ENCODE assay signal across 7 cellular contexts in the genomic region with DNA sequence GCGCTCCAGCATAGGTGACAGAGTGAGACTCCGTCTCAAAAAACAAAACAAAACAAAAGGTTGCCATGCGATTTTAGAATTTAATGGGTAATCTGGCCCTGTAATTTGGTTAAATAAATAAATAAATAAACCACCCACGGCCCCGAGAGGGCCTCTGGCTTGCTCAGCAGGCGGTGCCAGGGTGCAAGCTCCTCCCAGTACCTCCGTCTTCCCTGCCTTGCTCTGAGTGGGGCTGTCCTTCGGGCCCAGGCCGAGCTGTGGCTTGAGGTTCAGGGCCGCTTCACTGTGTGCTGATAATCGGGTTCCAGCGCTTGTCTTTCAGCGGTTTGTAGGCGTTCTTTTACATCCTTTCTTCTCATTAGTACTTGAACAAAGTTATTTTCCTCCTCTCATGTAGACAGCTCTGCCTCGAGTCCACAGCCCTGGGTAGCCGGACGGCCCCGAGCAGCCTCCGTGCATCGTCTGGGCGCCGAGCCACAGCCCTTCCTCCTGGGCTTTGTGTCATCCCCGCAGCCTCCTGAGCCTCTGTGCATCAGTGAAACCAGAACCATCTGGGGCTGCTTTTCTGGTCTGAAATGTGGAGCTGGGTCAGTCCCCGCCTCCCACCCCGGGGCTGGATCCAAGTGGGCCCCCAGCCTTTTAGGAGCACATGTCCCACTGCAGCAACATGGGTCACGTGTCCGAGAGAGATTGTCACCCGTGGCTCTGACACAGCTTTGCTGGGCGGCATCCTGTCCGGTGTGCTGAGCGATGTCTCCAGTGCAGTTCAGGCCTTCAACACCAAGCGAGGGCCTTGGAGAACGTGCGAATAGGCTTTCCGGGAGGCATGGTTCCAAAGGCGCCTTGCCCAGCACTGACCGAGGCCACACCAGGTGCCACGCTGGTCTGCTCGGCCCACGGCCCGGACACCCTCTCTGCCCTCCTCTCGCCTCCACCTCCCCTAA.
DNase-seq lines count a peak whose midpoint lies in the region; ATAC-seq and TF ChIP-seq lines count a peak whose summit lies in the region.

No MANE protein-coding gene starts in this region.

- no peaks in the 10 kb centered on the region; the same call in 2 of the 3 replicates for H3K9me3 Mint-ChIP-seq in GM23338
- H3K9me3 Mint-ChIP-seq in activated T-helper 1 cell treated with anti-CD3 and anti-CD28 coated beads, Interleukin-12 subunit alpha, Interleukin-12 subunit beta, Interleukin-2, Interleukin-4 antibody, amounts not matched to agents 30 ng/mL and 10 ng/mL and 1 ng/mL, durations not matched to agents 14 hours and 24 hours and 36 hours = no peaks in the 10 kb centered on the region
- H3K9me3 Mint-ChIP-seq in stimulated activated naive CD8-positive, alpha-beta T cell treated with anti-CD3 and anti-CD28 coated beads, Interleukin-15, amount 100 ng/mL, for 72 hours = no peaks in the 10 kb centered on the region

- peaks cover 5% of the 10 kb centered on the region; the same call in 1 of the 3 replicates for H3K36me3 Mint-ChIP-seq in GM23338 (ENCODE audit: low read depth)
- H3K36me3 Mint-ChIP-seq in activated T-helper 1 cell treated with anti-CD3 and anti-CD28 coated beads, Interleukin-12 subunit alpha, Interleukin-12 subunit beta, Interleukin-2, Interleukin-4 antibody, amounts not matched to agents 30 ng/mL and 10 ng/mL and 1 ng/mL, durations not matched to agents 14 hours and 24 hours and 36 hours (ENCODE audit: low read depth) = peaks cover 35% of the 10 kb centered on the region

- H2AFZ ChIP-seq in GM23338 = no peak overlapping the region

- H3K27ac Mint-ChIP-seq in GM23338 = no peak overlapping the region
- H3K27ac Mint-ChIP-seq in activated T-helper 1 cell treated with anti-CD3 and anti-CD28 coated beads, Interleukin-12 subunit alpha, Interleukin-12 subunit beta, Interleukin-2, Interleukin-4 antibody, amounts not matched to agents 30 ng/mL and 10 ng/mL and 1 ng/mL, durations not matched to agents 14 hours and 24 hours and 36 hours = peak overlapping the region; percentile 91
- peak overlapping the region; percentile 14 to 80 for H3K27ac Mint-ChIP-seq in stimulated activated naive CD8-positive, alpha-beta T cell treated with anti-CD3 and anti-CD28 coated beads, Interleukin-15, amount 100 ng/mL, for 72 hours

- no peaks in the 10 kb centered on the region; the same call in 1 of the 2 replicates for H4K20me1 ChIP-seq in GM23338 (replicated peaks; ENCODE audit: insufficient read depth)

- intact Hi-C loops in activated T-helper 1 cell treated with anti-CD3 and anti-CD28 coated beads, Interleukin-12 subunit alpha, Interleukin-12 subunit beta, Interleukin-2, Interleukin-4 antibody, amounts not matched to agents 30 ng/mL and 10 ng/mL and 1 ng/mL, durations not matched to agents 14 hours and 24 hours and 36 hours (cut with micrococcal nuclease) = loop anchor here (1.0 to 5.0 kb wide), 8 partner anchors 22 to 229 kb away; no protein-coding TSS in a partner anchor
- intact Hi-C loops in left ventricle myocardium inferior (cut with micrococcal nuclease) = no loop called here

- H3K27me3 ChIP-seq in GM23338 (ENCODE audit: insufficient read depth) = no peaks in the 10 kb centered on the region
- H3K27me3 ChIP-seq in left ventricle myocardium inferior (ENCODE audit: low read depth) = no peaks in the 10 kb centered on the region

- 0 out of 2 replicates have a peak, but pooled peaks cover 7% of the 10 kb centered on the region for H3F3A ChIP-seq in GM23338 (replicated peaks; ENCODE audit: low read depth)

- TF ChIP-seq CTCF in GM23338 (conservative IDR thresholded peaks at IDR 0.05; ENCODE audit: low read depth in 2 of 2) = no peak
- TF ChIP-seq CTCF in left ventricle myocardium inferior (IDR thresholded peaks at IDR 0.05; ENCODE audit: borderline replicate concordance) = no peak
- no peak for TF ChIP-seq CTCF in GM13977 (IDR thresholded peaks at IDR 0.05; ENCODE audit: extremely low read depth, insufficient read depth, missing control alignments)

- H3K4me2 ChIP-seq in GM23338 = no peak overlapping the region

- peaks cover 29% of the 10 kb centered on the region for H3K4me1 Mint-ChIP-seq in GM23338
- peaks cover 60% of the 10 kb centered on the region for H3K4me1 Mint-ChIP-seq in activated T-helper 1 cell treated with anti-CD3 and anti-CD28 coated beads, Interleukin-12 subunit alpha, Interleukin-12 subunit beta, Interleukin-2, Interleukin-4 antibody, amounts not matched to agents 30 ng/mL and 10 ng/mL and 1 ng/mL, durations not matched to agents 14 hours and 24 hours and 36 hours (ENCODE audit: low read depth)
- peaks cover 67% of the 10 kb centered on the region for H3K4me1 Mint-ChIP-seq in stimulated activated naive CD8-positive, alpha-beta T cell treated with anti-CD3 and anti-CD28 coated beads, Interleukin-15, amount 100 ng/mL, for 72 hours

- no peaks in the 10 kb centered on the region for H3K9me2 ChIP-seq in GM23338 (ENCODE audit: insufficient read depth)

- DNase-seq in GM23338 (ENCODE audit: low spot score) (no peak), left ventricle myocardium inferior (peak; percentile 76), GM13977 (ENCODE audit: low spot score) (no peak), SW480 (ENCODE audit: low spot score) (no peak)
- no peak for DNase-seq in activated T-helper 1 cell treated with anti-CD3 and anti-CD28 coated beads, Interleukin-12 subunit alpha, Interleukin-12 subunit beta, Interleukin-2, Interleukin-4 antibody, amounts not matched to agents 30 ng/mL and 10 ng/mL and 1 ng/mL, durations not matched to agents 14 hours and 24 hours and 36 hours (ENCODE audit: low spot score)
- no peak for DNase-seq in stimulated activated naive CD8-positive, alpha-beta T cell treated with anti-CD3 and anti-CD28 coated beads, Interleukin-15, amount 100 ng/mL, for 72 hours

- H3K4me3 Mint-ChIP-seq in GM23338 = peak overlapping the region; percentile 15; the same call in 1 of the 3 replicates
- peak overlapping the region; percentile 33 for H3K4me3 Mint-ChIP-seq in activated T-helper 1 cell treated with anti-CD3 and anti-CD28 coated beads, Interleukin-12 subunit alpha, Interleukin-12 subunit beta, Interleukin-2, Interleukin-4 antibody, amounts not matched to agents 30 ng/mL and 10 ng/mL and 1 ng/mL, durations not matched to agents 14 hours and 24 hours and 36 hours
- peak overlapping the region; percentile 74 to 82 for H3K4me3 Mint-ChIP-seq in stimulated activated naive CD8-positive, alpha-beta T cell treated with anti-CD3 and anti-CD28 coated beads, Interleukin-15, amount 100 ng/mL, for 72 hours

- ATAC-seq in GM23338 (peak; percentile 6; the same call in 2 of the 3 replicates), GM21529 (IDR thresholded peaks at IDR 0.05; ENCODE audit: unreplicated experiment) (no peak)
- no peak for ATAC-seq in stimulated activated naive CD8-positive, alpha-beta T cell treated with anti-CD3 and anti-CD28 coated beads, Interleukin-15, amount 100 ng/mL, for 72 hours

- in situ Hi-C loops in GM13977 (cut with MboI; ENCODE audit: low pct_unique_long_range_greater_than_20kb, low sequenced_read_pairs, unreplicated experiment) = no loop called here

- no peaks in the 10 kb centered on the region for H3K36me3 ChIP-seq in GM23338 (ENCODE audit: insufficient read depth)
- peaks cover 14% of the 10 kb centered on the region for H3K36me3 ChIP-seq in left ventricle myocardium inferior

- H3K4me3 ChIP-seq in GM23338 (no peak overlapping the region), left ventricle myocardium inferior (peak overlapping the region; percentile 65)

- H3K9me3 ChIP-seq in left ventricle myocardium inferior (replicated peaks) = no peaks in the 10 kb centered on the region

- no peaks in the 10 kb centered on the region; the same call in 1 of the 2 replicates for H3K79me2 ChIP-seq in GM23338 (replicated peaks; ENCODE audit: insufficient read depth)

- H3K27ac ChIP-seq in GM23338 (ENCODE audit: low read depth) (peak overlapping the region; percentile 93; the same call in 1 of the 2 replicates), left ventricle myocardium inferior (replicated peaks) (peak overlapping the region; percentile 81)

- H3K27me3 Mint-ChIP-seq in GM23338 (ENCODE audit: insufficient read depth, low read depth, poor library complexity) = peaks cover 18% of the 10 kb centered on the region
- H3K27me3 Mint-ChIP-seq in activated T-helper 1 cell treated with anti-CD3 and anti-CD28 coated beads, Interleukin-12 subunit alpha, Interleukin-12 subunit beta, Interleukin-2, Interleukin-4 antibody, amounts not matched to agents 30 ng/mL and 10 ng/mL and 1 ng/mL, durations not matched to agents 14 hours and 24 hours and 36 hours (ENCODE audit: insufficient read depth) = no peaks in the 10 kb centered on the region
- no peaks in the 10 kb centered on the region for H3K27me3 Mint-ChIP-seq in stimulated activated naive CD8-positive, alpha-beta T cell treated with anti-CD3 and anti-CD28 coated beads, Interleukin-15, amount 100 ng/mL, for 72 hours

- H3K4me1 ChIP-seq in GM23338 (ENCODE audit: insufficient read depth) (peaks cover 14% of the 10 kb centered on the region), left ventricle myocardium inferior (peaks cover 23% of the 10 kb centered on the region)

TF ChIP-seq in GM23338, 12 proteins besides CTCF, POLR2A, EP300 and RAD21 (continues in another document):
- TF ChIP-seq ZNF331 (CRISPR knock-in tag; IDR thresholded peaks at IDR 0.05; ENCODE audit: low read depth) (no peak), EZH2phosphoT487 (IDR thresholded peaks at IDR 0.05; ENCODE audit: unreplicated experiment) (no peak), REST (IDR thresholded peaks at IDR 0.05; ENCODE audit: unreplicated experiment) (no peak), ZNF114 (CRISPR knock-in tag; IDR thresholded peaks at IDR 0.05) (no peak)

Comparison
In these comparisons a context has a peak if more than half of its experiments do, and no peak if none do; other contexts are left out.
1. H3K4me3 Mint-ChIP-seq: peak in every context shown above with its lines; median percentile 78 in stimulated activated naive CD8-positive, alpha-beta T cell treated with anti-CD3 and anti-CD28 coated beads, Interleukin-15, amount 100 ng/mL, for 72 hours; 33 in activated T-helper 1 cell treated with anti-CD3 and anti-CD28 coated beads, Interleukin-12 subunit alpha, Interleukin-12 subunit beta, Interleukin-2, Interleukin-4 antibody, amounts not matched to agents 30 ng/mL and 10 ng/mL and 1 ng/mL, durations not matched to agents 14 hours and 24 hours and 36 hours; 15 in GM23338.